1 cellular context compared by ENCODE assay signal in the genomic region with DNA sequence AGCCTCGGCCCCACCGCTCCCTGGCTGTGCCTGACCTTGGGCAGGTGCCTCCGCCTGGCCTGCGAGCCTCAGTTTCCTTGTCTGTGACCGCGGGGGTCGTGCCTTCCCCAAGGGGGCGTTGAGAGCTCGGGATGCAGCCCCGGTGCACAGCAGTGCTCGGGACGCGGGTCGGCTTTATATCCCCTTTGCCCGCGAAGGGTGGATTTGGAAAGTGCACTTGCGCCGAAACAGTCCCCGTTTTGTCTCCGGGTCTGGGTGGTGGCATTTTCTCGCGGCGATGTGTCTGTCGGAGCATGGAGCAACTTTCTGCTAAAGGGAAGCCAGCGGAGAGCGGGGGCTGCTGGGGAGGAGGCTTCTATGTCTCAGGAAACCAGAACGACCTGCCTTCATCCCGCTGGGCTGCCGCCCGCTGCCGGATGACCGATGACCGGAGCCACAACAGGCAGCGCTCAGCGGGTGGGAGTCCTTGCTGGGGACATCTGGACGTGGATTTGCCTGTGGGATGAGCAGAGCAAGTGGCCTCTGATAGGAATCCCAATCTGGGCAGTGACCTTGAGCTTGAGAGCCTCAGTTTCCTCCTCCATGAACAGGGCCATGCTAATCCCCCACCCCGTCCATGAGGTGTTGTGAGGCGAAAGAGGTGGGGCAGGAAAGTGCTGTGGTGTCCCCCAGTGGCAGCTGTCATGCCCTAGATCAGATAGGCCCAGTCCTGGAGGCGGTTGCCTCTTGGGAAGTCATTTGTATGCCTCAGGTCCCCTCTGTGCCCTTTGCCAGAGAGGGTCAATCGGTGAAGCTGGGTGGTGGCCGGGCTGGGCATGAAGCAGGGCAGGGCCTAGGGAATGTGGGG.
TF ChIP-seq lines count a peak whose summit lies in the region.

No MANE protein-coding gene starts in this region.

TF ChIP-seq in WTC11, 78 proteins besides CTCF, POLR2A, EP300 and RAD21 (continued from another document):
- TF ChIP-seq, protein P1, sequence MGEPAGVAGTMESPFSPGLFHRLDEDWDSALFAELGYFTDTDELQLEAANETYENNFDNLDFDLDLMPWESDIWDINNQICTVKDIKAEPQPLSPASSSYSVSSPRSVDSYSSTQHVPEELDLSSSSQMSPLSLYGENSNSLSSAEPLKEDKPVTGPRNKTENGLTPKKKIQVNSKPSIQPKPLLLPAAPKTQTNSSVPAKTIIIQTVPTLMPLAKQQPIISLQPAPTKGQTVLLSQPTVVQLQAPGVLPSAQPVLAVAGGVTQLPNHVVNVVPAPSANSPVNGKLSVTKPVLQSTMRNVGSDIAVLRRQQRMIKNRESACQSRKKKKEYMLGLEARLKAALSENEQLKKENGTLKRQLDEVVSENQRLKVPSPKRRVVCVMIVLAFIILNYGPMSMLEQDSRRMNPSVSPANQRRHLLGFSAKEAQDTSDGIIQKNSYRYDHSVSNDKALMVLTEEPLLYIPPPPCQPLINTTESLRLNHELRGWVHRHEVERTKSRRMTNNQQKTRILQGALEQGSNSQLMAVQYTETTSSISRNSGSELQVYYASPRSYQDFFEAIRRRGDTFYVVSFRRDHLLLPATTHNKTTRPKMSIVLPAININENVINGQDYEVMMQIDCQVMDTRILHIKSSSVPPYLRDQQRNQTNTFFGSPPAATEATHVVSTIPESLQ (CRISPR knock-in tag; IDR thresholded peaks at IDR 0.05) = no peak
- TF ChIP-seq ATF1 (CRISPR knock-in tag; IDR thresholded peaks at IDR 0.05) (no peak), ZNF138 (CRISPR knock-in tag; conservative IDR thresholded peaks at IDR 0.05) (no peak), NR1H2 (CRISPR knock-in tag; IDR thresholded peaks at IDR 0.05) (no peak), ZNF232 (CRISPR knock-in tag; IDR thresholded peaks at IDR 0.05) (no peak), ESRRA (CRISPR knock-in tag; IDR thresholded peaks at IDR 0.05; ENCODE audit: borderline replicate concordance) (no peak), ELF4 (CRISPR knock-in tag; IDR thresholded peaks at IDR 0.05; ENCODE audit: low read depth) (no peak), CREB1 (CRISPR knock-in tag; IDR thresholded peaks at IDR 0.05) (0 out of 2 replicates have a peak, but pooled peaks have one; percentile 37), TEAD4 (CRISPR knock-in tag; IDR thresholded peaks at IDR 0.05) (no peak), SP1 (CRISPR knock-in tag; conservative IDR thresholded peaks at IDR 0.05) (0 out of 2 replicates have a peak, but pooled peaks have one; percentile 27), NR3C1 (CRISPR knock-in tag; conservative IDR thresholded peaks at IDR 0.05; ENCODE audit: low read depth) (no peak), GRHL2 (CRISPR knock-in tag; IDR thresholded peaks at IDR 0.05; ENCODE audit: insufficient replicate concordance, severe bottlenecking) (no peak), FOXK1 (CRISPR knock-in tag; IDR thresholded peaks at IDR 0.05) (peak; percentile 35; the same call in 1 of the 2 replicates), TCF7 (CRISPR knock-in tag; IDR thresholded peaks at IDR 0.05; ENCODE audit: low read depth) (no peak), MYBL2 (CRISPR knock-in tag; IDR thresholded peaks at IDR 0.05) (no peak), ZNF416 (CRISPR knock-in tag; IDR thresholded peaks at IDR 0.05) (no peak), ETV6 (CRISPR knock-in tag; IDR thresholded peaks at IDR 0.05) (peak; percentile 21; the same call in 1 of the 2 replicates), NFATC4 (CRISPR knock-in tag; IDR thresholded peaks at IDR 0.05) (no peak), KAT7 (CRISPR knock-in tag; IDR thresholded peaks at IDR 0.05; ENCODE audit: borderline replicate concordance) (peak; percentile 90), ZBTB21 (CRISPR knock-in tag; IDR thresholded peaks at IDR 0.05; ENCODE audit: borderline replicate concordance) (no peak), NFE2L1 (CRISPR knock-in tag; IDR thresholded peaks at IDR 0.05) (peak; percentile 56; the same call in 1 of the 2 replicates), HMGA2 (CRISPR knock-in tag; IDR thresholded peaks at IDR 0.05) (no peak), SMAD3 (CRISPR knock-in tag; IDR thresholded peaks at IDR 0.05; ENCODE audit: borderline replicate concordance) (no peak), ZNF121 (CRISPR knock-in tag; IDR thresholded peaks at IDR 0.05) (no peak)
- TF ChIP-seq, protein P2, sequence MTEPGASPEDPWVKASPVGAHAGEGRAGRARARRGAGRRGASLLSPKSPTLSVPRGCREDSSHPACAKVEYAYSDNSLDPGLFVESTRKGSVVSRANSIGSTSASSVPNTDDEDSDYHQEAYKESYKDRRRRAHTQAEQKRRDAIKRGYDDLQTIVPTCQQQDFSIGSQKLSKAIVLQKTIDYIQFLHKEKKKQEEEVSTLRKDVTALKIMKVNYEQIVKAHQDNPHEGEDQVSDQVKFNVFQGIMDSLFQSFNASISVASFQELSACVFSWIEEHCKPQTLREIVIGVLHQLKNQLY (CRISPR knock-in tag; IDR thresholded peaks at IDR 0.05) = no peak
- TF ChIP-seq, protein P3, sequence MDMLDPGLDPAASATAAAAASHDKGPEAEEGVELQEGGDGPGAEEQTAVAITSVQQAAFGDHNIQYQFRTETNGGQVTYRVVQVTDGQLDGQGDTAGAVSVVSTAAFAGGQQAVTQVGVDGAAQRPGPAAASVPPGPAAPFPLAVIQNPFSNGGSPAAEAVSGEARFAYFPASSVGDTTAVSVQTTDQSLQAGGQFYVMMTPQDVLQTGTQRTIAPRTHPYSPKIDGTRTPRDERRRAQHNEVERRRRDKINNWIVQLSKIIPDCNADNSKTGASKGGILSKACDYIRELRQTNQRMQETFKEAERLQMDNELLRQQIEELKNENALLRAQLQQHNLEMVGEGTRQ (CRISPR knock-in tag; IDR thresholded peaks at IDR 0.05) = no peak
- TF ChIP-seq, protein P4, sequence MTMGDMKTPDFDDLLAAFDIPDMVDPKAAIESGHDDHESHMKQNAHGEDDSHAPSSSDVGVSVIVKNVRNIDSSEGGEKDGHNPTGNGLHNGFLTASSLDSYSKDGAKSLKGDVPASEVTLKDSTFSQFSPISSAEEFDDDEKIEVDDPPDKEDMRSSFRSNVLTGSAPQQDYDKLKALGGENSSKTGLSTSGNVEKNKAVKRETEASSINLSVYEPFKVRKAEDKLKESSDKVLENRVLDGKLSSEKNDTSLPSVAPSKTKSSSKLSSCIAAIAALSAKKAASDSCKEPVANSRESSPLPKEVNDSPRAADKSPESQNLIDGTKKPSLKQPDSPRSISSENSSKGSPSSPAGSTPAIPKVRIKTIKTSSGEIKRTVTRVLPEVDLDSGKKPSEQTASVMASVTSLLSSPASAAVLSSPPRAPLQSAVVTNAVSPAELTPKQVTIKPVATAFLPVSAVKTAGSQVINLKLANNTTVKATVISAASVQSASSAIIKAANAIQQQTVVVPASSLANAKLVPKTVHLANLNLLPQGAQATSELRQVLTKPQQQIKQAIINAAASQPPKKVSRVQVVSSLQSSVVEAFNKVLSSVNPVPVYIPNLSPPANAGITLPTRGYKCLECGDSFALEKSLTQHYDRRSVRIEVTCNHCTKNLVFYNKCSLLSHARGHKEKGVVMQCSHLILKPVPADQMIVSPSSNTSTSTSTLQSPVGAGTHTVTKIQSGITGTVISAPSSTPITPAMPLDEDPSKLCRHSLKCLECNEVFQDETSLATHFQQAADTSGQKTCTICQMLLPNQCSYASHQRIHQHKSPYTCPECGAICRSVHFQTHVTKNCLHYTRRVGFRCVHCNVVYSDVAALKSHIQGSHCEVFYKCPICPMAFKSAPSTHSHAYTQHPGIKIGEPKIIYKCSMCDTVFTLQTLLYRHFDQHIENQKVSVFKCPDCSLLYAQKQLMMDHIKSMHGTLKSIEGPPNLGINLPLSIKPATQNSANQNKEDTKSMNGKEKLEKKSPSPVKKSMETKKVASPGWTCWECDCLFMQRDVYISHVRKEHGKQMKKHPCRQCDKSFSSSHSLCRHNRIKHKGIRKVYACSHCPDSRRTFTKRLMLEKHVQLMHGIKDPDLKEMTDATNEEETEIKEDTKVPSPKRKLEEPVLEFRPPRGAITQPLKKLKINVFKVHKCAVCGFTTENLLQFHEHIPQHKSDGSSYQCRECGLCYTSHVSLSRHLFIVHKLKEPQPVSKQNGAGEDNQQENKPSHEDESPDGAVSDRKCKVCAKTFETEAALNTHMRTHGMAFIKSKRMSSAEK (CRISPR knock-in tag; IDR thresholded peaks at IDR 0.05; ENCODE audit: borderline replicate concordance) = no peak
- TF ChIP-seq, protein P5, sequence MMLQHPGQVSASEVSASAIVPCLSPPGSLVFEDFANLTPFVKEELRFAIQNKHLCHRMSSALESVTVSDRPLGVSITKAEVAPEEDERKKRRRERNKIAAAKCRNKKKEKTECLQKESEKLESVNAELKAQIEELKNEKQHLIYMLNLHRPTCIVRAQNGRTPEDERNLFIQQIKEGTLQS (CRISPR knock-in tag; conservative IDR thresholded peaks at IDR 0.05) = no peak
- TF ChIP-seq, protein P6, sequence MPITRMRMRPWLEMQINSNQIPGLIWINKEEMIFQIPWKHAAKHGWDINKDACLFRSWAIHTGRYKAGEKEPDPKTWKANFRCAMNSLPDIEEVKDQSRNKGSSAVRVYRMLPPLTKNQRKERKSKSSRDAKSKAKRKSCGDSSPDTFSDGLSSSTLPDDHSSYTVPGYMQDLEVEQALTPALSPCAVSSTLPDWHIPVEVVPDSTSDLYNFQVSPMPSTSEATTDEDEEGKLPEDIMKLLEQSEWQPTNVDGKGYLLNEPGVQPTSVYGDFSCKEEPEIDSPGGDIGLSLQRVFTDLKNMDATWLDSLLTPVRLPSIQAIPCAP (CRISPR knock-in tag; IDR thresholded peaks at IDR 0.05) = no peak
- TF ChIP-seq, protein P7, sequence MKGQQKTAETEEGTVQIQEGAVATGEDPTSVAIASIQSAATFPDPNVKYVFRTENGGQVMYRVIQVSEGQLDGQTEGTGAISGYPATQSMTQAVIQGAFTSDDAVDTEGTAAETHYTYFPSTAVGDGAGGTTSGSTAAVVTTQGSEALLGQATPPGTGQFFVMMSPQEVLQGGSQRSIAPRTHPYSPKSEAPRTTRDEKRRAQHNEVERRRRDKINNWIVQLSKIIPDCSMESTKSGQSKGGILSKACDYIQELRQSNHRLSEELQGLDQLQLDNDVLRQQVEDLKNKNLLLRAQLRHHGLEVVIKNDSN (CRISPR knock-in tag; IDR thresholded peaks at IDR 0.05) = no peak
- TF ChIP-seq, protein P8, sequence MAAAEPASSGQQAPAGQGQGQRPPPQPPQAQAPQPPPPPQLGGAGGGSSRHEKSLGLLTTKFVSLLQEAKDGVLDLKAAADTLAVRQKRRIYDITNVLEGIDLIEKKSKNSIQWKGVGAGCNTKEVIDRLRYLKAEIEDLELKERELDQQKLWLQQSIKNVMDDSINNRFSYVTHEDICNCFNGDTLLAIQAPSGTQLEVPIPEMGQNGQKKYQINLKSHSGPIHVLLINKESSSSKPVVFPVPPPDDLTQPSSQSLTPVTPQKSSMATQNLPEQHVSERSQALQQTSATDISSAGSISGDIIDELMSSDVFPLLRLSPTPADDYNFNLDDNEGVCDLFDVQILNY (CRISPR knock-in tag; IDR thresholded peaks at IDR 0.05) = no peak
- TF ChIP-seq, protein P9, sequence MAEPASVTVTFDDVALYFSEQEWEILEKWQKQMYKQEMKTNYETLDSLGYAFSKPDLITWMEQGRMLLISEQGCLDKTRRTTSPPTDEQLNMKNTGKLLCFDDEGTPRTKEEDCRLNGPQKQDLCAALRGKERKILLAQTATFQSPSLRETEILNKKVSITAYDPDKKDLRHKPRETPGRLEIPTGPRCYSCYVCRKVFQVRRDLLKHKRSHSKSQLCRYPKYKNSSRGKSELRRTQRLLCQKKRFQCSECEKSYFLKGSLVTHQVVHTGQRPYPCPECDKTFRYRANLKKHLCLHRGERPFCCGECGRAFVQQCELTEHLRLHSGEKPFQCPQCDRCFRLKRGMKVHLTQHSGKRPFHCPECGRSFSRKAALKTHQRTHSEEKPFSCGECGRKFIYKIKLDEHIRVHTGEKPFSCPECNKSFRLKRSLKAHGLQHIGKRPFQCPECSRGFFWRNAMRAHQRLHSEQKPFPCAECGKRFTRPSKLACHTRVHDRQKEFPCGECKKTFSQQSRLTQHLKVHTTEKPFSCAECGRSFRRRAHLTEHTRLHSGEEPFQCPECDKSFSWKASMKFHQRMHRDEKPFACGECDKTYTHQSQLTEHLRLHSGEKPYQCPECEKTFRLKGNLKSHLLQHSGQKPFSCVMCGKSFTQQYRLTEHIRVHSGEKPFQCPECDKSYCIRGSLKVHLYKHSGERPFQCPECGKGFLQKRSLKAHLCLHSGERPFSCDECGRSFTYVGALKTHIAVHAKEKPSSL (CRISPR knock-in tag; conservative IDR thresholded peaks at IDR 0.05) = no peak
- TF ChIP-seq, protein P10, sequence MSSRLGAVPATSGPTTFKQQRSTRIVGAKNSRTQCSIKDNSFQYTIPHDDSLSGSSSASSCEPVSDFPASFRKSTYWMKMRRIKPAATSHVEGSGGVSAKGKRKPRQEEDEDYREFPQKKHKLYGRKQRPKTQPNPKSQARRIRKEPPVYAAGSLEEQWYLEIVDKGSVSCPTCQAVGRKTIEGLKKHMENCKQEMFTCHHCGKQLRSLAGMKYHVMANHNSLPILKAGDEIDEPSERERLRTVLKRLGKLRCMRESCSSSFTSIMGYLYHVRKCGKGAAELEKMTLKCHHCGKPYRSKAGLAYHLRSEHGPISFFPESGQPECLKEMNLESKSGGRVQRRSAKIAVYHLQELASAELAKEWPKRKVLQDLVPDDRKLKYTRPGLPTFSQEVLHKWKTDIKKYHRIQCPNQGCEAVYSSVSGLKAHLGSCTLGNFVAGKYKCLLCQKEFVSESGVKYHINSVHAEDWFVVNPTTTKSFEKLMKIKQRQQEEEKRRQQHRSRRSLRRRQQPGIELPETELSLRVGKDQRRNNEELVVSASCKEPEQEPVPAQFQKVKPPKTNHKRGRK (CRISPR knock-in tag; IDR thresholded peaks at IDR 0.05; ENCODE audit: borderline replicate concordance) = no peak
- TF ChIP-seq, protein P11, sequence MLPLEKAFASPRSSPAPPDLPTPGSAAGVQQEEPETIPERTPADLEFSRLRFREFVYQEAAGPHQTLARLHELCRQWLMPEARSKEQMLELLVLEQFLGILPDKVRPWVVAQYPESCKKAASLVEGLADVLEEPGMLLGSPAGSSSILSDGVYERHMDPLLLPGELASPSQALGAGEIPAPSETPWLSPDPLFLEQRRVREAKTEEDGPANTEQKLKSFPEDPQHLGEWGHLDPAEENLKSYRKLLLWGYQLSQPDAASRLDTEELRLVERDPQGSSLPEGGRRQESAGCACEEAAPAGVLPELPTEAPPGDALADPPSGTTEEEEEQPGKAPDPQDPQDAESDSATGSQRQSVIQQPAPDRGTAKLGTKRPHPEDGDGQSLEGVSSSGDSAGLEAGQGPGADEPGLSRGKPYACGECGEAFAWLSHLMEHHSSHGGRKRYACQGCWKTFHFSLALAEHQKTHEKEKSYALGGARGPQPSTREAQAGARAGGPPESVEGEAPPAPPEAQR (CRISPR knock-in tag; IDR thresholded peaks at IDR 0.05) = no peak
